Comparison of ENCODE assay signal across 8 cellular contexts in the genomic region with DNA sequence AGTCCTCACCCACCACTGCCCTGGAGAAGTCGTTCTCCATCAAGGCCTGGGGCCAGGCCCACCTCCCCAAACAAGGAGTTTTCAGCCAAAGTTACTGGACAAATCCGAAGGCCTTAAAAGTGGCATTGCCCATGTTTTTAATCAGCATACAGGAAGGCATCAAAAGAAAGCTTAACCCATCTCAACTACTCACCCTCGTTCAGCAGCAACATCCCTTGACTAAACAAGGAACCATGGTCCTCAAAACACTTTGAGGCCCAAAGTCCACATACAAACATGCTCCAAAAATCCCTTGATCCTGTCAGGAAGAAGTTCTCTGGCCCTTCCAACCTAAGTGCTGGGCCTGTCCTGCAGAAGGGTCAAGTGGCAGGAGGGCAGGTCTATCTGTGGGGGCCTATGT. TPM values are rescaled to one million over a fixed set of nuclear protein-coding genes. Genes with fewer than 3 reads are reported as not detected.
DNase-seq lines count a peak whose midpoint lies in the region; ATAC-seq, FAIRE-seq and TF ChIP-seq lines count a peak whose summit lies in the region.

No MANE protein-coding gene starts in this region.

- peaks cover 54% of the 10 kb centered on the region for H3K36me3 Mint-ChIP-seq in CD4-positive, alpha-beta T cell (ENCODE audit: low read depth)

- H3K36me3 ChIP-seq in OCI-LY1 (ENCODE audit: insufficient read depth, low read length): peaks cover 18% of the 10 kb centered on the region; the same call in 1 of the 2 replicates
- H3K36me3 ChIP-seq in endothelial cell of umbilical vein (ENCODE audit: control insufficient read depth in 2 of 2, extremely low read depth in 1 of 2, insufficient read depth in 2 of 2, low read length in 2 of 2): no peaks in the 10 kb centered on the region
- peaks cover 24% of the 10 kb centered on the region for H3K36me3 ChIP-seq in osteoblast (ENCODE audit: insufficient read depth, low read length)

- H3K27me3 ChIP-seq in CD4-positive, alpha-beta T cell (ENCODE audit: control insufficient read depth, insufficient read depth, low read length): no peaks in the 10 kb centered on the region
- no peaks in the 10 kb centered on the region for H3K27me3 ChIP-seq in OCI-LY1 (ENCODE audit: insufficient read depth, low read length)
- no peaks in the 10 kb centered on the region for H3K27me3 ChIP-seq in endothelial cell of umbilical vein (ENCODE audit: control insufficient read depth in 2 of 2, insufficient read depth in 2 of 2, low read length in 2 of 2)
- H3K27me3 ChIP-seq in osteoblast (ENCODE audit: insufficient read depth, low read length): no peaks in the 10 kb centered on the region

- H3K4me2 ChIP-seq in OCI-LY1 (ENCODE audit: low read length): peak overlapping the region; percentile 100
- peak overlapping the region; percentile 37 for H3K4me2 ChIP-seq in endothelial cell of umbilical vein (ENCODE audit: insufficient read depth, low read length)
- peak overlapping the region; percentile 86 for H3K4me2 ChIP-seq in osteoblast (ENCODE audit: insufficient read depth, low read length)

- H3K4me3 ChIP-seq in OCI-LY1 (ENCODE audit: low read depth, low read length, poor library complexity, severe bottlenecking) (peak overlapping the region; percentile 99), endothelial cell of umbilical vein (replicated peaks in 1 of 3; ENCODE audit: insufficient read depth in 1 of 3, low read depth in 1 of 3, low read length in 3 of 3) (peak overlapping the region in 2 of 3 experiments; percentile 69 to 98), osteoblast (ENCODE audit: insufficient read depth, low read length) (peak overlapping the region; percentile 99)

- no peaks in the 10 kb centered on the region for H3K9me1 ChIP-seq in endothelial cell of umbilical vein (replicated peaks; ENCODE audit: control insufficient read depth, extremely low read depth, insufficient read depth, low read length)

- H3K27me3 Mint-ChIP-seq in CD4-positive, alpha-beta T cell: no peaks in the 10 kb centered on the region

- H3K4me1 ChIP-seq in OCI-LY1 (ENCODE audit: insufficient read depth, low read length, severe bottlenecking): peaks cover 54% of the 10 kb centered on the region
- H3K4me1 ChIP-seq in endothelial cell of umbilical vein (ENCODE audit: control insufficient read depth, extremely low read depth, insufficient read depth, low read length): peaks cover 41% of the 10 kb centered on the region
- H3K4me1 ChIP-seq in osteoblast (ENCODE audit: insufficient read depth, low read length): peaks cover 44% of the 10 kb centered on the region

- ATAC-seq in CD4-positive, alpha-beta T cell (ENCODE audit: poor library complexity): no peak
- no peak for ATAC-seq in HG03139 (IDR thresholded peaks at IDR 0.05; ENCODE audit: unreplicated experiment)
- no peak for ATAC-seq in HG03442 (IDR thresholded peaks at IDR 0.05; ENCODE audit: unreplicated experiment)

- H3K27ac ChIP-seq in CD4-positive, alpha-beta T cell (ENCODE audit: low read depth, low read length): peak overlapping the region; percentile 88
- peak overlapping the region; percentile 28 for H3K27ac ChIP-seq in OCI-LY1 (ENCODE audit: low read depth, low read length, poor library complexity, severe bottlenecking)
- no peak overlapping the region for H3K27ac ChIP-seq in endothelial cell of umbilical vein (ENCODE audit: insufficient read depth, low read depth, low read length)
- H3K27ac ChIP-seq in osteoblast (ENCODE audit: low read depth, low read length): peak overlapping the region; percentile 86

- FAIRE-seq in endothelial cell of umbilical vein (lab: Jason Lieb, UNC): no peak

- H3K9me3 ChIP-seq in CD4-positive, alpha-beta T cell (ENCODE audit: control insufficient read depth, low read length): no peaks in the 10 kb centered on the region
- no peaks in the 10 kb centered on the region for H3K9me3 ChIP-seq in OCI-LY1 (ENCODE audit: low read length)
- H3K9me3 ChIP-seq in endothelial cell of umbilical vein (replicated peaks; ENCODE audit: control insufficient read depth, insufficient read depth, low read length): no peaks in the 10 kb centered on the region
- no peaks in the 10 kb centered on the region for H3K9me3 ChIP-seq in osteoblast (ENCODE audit: low read depth, low read length)

- H4K20me1 ChIP-seq in OCI-LY1 (ENCODE audit: insufficient read depth, low read length): no peaks in the 10 kb centered on the region
- H4K20me1 ChIP-seq in endothelial cell of umbilical vein (replicated peaks; ENCODE audit: control insufficient read depth, extremely low read depth, insufficient read depth, low read length): peaks cover 6% of the 10 kb centered on the region
- H4K20me1 ChIP-seq in osteoblast (ENCODE audit: insufficient read depth, low read length): peaks cover 56% of the 10 kb centered on the region

- BruUV-seq in endothelial cell of umbilical vein (replicated peaks; lab: Mats Ljungman, UMichigan): no TSS peak

- H3K79me2 ChIP-seq in OCI-LY1 (ENCODE audit: insufficient read depth, low read length) (peaks cover 57% of the 10 kb centered on the region), endothelial cell of umbilical vein (ENCODE audit: control insufficient read depth, insufficient read depth, low read length) (peaks cover 65% of the 10 kb centered on the region), osteoblast (ENCODE audit: insufficient read depth, low read length) (peaks cover 71% of the 10 kb centered on the region)

- TF ChIP-seq POLR2A in endothelial cell of umbilical vein (IDR thresholded peaks at IDR 0.05; ENCODE audit: low read depth, low read length): no peak

- CTCF ChIA-PET in CD4-positive, alpha-beta T cell (lab: Charles Lee): interaction anchor here (1.4 to 2.1 kb wide), 2 partner anchors 15 to 44 kb away, joined by 4 to 6 read pairs; no protein-coding TSS in a partner anchor
- CTCF ChIA-PET in endothelial cell of umbilical vein (lab: Charles Lee): interaction anchor here (1.6 kb wide), 1 partner anchor 170 kb away, joined by 5 read pairs; no protein-coding TSS in a partner anchor

- H3K27ac Mint-ChIP-seq in CD4-positive, alpha-beta T cell: peak overlapping the region; percentile 86

- TF ChIP-seq CTCF in CD4-positive, alpha-beta T cell (IDR thresholded peaks at IDR 0.05): no peak
- TF ChIP-seq CTCF in OCI-LY1 (IDR thresholded peaks at IDR 0.05; ENCODE audit: low read length): no peak
- TF ChIP-seq CTCF in endothelial cell of umbilical vein (IDR thresholded peaks at IDR 0.05; ENCODE audit: extremely low read depth in 1 of 2, insufficient read depth in 1 of 2, low read depth in 1 of 2, low read length in 2 of 2): no peak
- no peak for TF ChIP-seq CTCF in osteoblast (IDR thresholded peaks at IDR 0.05; ENCODE audit: extremely low read depth, low read depth, low read length)

- DNase-seq in CD4-positive, alpha-beta T cell: no peak
- no peak for DNase-seq in endothelial cell of umbilical vein (ENCODE audit: low read depth, low spot score)
- DNase-seq in osteoblast (ENCODE audit: insufficient read length, low spot score, missing footprints): peak; percentile 86
- DNase-seq in stimulated activated CD4-positive, alpha-beta T cell treated with anti-CD3 and anti-CD28 coated beads, Interleukin-15, amount 100 ng/mL, for 24 hours: no peak
- DNase-seq in iPS-NIHi11 (ENCODE audit: low spot score): no peak

- H3K9me2 ChIP-seq in OCI-LY1 (ENCODE audit: low read depth, low read length): no peaks in the 10 kb centered on the region

- H3K9me3 Mint-ChIP-seq in CD4-positive, alpha-beta T cell: no peaks in the 10 kb centered on the region

- H3K9ac ChIP-seq in OCI-LY1 (ENCODE audit: low read length): peak overlapping the region; percentile 96; the same call in 1 of the 2 replicates
- peak overlapping the region; percentile 82 for H3K9ac ChIP-seq in endothelial cell of umbilical vein (replicated peaks; ENCODE audit: extremely low read depth, insufficient read depth, low read length)

- intact Hi-C loops in CD4-positive, alpha-beta T cell (cut with DNase I, micrococcal nuclease): loop anchor here in 1 of 2 experiments (1.0 to 5.0 kb wide), 5 partner anchors 15 to 276 kb away; a partner anchor contains a TSS
- intact Hi-C loops in endothelial cell of umbilical vein (cut with micrococcal nuclease): loop anchor here (1.0 to 2.0 kb wide), 2 partner anchors 14 to 45 kb away; no protein-coding TSS in a partner anchor

- dilution Hi-C loops in endothelial cell of umbilical vein (cut with MboI; ENCODE audit: extremely low pct_ligation_motif_present, low sequenced_read_pairs): no loop called here

- H3K4me3 Mint-ChIP-seq in CD4-positive, alpha-beta T cell: peak overlapping the region; percentile 94

- H2AFZ ChIP-seq in OCI-LY1 (ENCODE audit: low read length): no peak overlapping the region
- no peak overlapping the region for H2AFZ ChIP-seq in endothelial cell of umbilical vein (ENCODE audit: low read depth, low read length)
- H2AFZ ChIP-seq in osteoblast (ENCODE audit: low read length): no peak overlapping the region

- peaks cover 83% of the 10 kb centered on the region for H3K4me1 Mint-ChIP-seq in CD4-positive, alpha-beta T cell (ENCODE audit: low read depth)

- no peaks in the 10 kb centered on the region for H3F3A ChIP-seq in OCI-LY1 (ENCODE audit: insufficient read depth, low read length)

- POLR2A ChIA-PET in CD4-positive, alpha-beta T cell (lab: Charles Lee): interaction anchor here (0.9 to 18.5 kb wide), 8 partner anchors 16 to 117 kb away, joined by 3 to 442 read pairs (median 6); a partner anchor contains a TSS
- POLR2A ChIA-PET in endothelial cell of umbilical vein (lab: Charles Lee): no interaction called here

TF ChIP-seq in endothelial cell of umbilical vein, 7 proteins besides CTCF, POLR2A, EP300 and RAD21 (continues in another document):
- TF ChIP-seq EZH2 (IDR thresholded peaks at IDR 0.05; ENCODE audit: borderline replicate concordance, low read depth, low read length, severe bottlenecking) (no peak), FOS (IDR thresholded peaks at IDR 0.05; ENCODE audit: borderline replicate concordance, insufficient read depth, low read length) (no peak), JUN (IDR thresholded peaks at IDR 0.05; ENCODE audit: borderline replicate concordance, insufficient read depth, insufficient read length, low read depth) (no peak), GATA2 (IDR thresholded peaks at IDR 0.05; ENCODE audit: insufficient read depth, insufficient read length, low read depth, low read length) (no peak), MAX (IDR thresholded peaks at IDR 0.05; ENCODE audit: insufficient read depth, insufficient read length) (no peak)

RNA-seq across cellular contexts. Expression of gene CAPZB, which starts 1.6 kb away (rescaled TPM):
- 100 to 1,000 TPM; 168 to 173 TPM for total RNA-seq in CD4-positive, alpha-beta T cell
- total RNA-seq in endothelial cell of umbilical vein (339 and 347 TPM in 2 replicates), osteoblast (217 and 224 TPM in 2 replicates)
- 145 and 196 TPM in 2 replicates for polyA plus RNA-seq in endothelial cell of umbilical vein
- 324 and 349 TPM in 2 replicates for polyA plus RNA-seq in endothelial cell of umbilical vein (2011; cell fraction: cytosol; rRNA removed)
- polyA plus RNA-seq in endothelial cell of umbilical vein (2011; cell fraction: nucleus; rRNA removed): 134 and 156 TPM in 2 replicates
- 289 and 327 TPM in 2 replicates for polyA plus RNA-seq in endothelial cell of umbilical vein (2012)
- polyA minus RNA-seq in endothelial cell of umbilical vein: 88.2 and 117 TPM in 2 replicates
- polyA minus RNA-seq in endothelial cell of umbilical vein (2011; cell fraction: cytosol; rRNA and poly(A)+ RNA removed): 35.2 TPM
- 33.1 and 43.8 TPM in 2 replicates for polyA minus RNA-seq in endothelial cell of umbilical vein (2011; cell fraction: nucleus; rRNA and poly(A)+ RNA removed)

Comparison
In these comparisons a context has a peak if more than half of its experiments do, and no peak if none do; other contexts are left out.
1. H3K4me2 ChIP-seq: peak in every context shown above with its lines; median percentile 100 in OCI-LY1; 86 in osteoblast; 37 in endothelial cell of umbilical vein.